ENCODE assay signal across 1 cellular context in the genomic region with DNA sequence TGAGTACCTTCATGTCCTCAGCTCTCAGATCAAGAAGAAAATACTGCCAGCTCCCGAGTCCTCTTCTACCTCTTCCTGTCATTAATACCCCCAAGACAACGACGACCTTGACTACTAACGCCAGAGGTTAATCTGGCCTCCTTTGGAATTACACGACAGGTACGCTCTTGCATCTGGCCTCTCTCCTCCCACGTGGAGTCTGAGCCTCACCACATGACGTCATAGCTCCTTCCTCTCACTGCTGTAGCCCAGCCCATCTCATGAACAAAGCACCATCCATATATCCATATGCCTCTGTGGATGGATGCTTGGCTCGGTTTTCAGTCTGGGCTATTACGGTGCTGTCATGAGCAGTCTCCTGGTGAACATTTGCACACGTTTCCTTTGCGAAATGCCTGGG.
TF ChIP-seq lines count a peak whose summit lies in the region.

No MANE protein-coding gene starts in this region.

TF ChIP-seq in GM12878, 131 proteins besides CTCF, POLR2A, EP300 and RAD21 (continued from another document):
- TF ChIP-seq, protein P1, sequence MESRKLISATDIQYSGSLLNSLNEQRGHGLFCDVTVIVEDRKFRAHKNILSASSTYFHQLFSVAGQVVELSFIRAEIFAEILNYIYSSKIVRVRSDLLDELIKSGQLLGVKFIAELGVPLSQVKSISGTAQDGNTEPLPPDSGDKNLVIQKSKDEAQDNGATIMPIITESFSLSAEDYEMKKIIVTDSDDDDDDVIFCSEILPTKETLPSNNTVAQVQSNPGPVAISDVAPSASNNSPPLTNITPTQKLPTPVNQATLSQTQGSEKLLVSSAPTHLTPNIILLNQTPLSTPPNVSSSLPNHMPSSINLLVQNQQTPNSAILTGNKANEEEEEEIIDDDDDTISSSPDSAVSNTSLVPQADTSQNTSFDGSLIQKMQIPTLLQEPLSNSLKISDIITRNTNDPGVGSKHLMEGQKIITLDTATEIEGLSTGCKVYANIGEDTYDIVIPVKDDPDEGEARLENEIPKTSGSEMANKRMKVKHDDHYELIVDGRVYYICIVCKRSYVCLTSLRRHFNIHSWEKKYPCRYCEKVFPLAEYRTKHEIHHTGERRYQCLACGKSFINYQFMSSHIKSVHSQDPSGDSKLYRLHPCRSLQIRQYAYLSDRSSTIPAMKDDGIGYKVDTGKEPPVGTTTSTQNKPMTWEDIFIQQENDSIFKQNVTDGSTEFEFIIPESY (IDR thresholded peaks at IDR 0.05) = no peak
- no peak for TF ChIP-seq SMAD5 (IDR thresholded peaks at IDR 0.05; ENCODE audit: low read depth)
